8 cellular contexts compared by ENCODE assay signal in genomic region chr4:122151982-122152698, GRCh38. TPM values are rescaled to one million over a fixed set of nuclear protein-coding genes. Genes with fewer than 3 reads are reported as not detected.
DNase-seq lines count a peak whose midpoint lies in the region; ATAC-seq, FAIRE-seq and TF ChIP-seq lines count a peak whose summit lies in the region.

Gene BLTP1, plus strand, starts transcription at chr4:122152331. Its CDS starts 18,317 bp downstream, at chr4:122170648.

- H3K4me3 ChIP-seq in right atrium auricular region (peak within 1 kb of the TSS; percentile 75 to 88), psoas muscle (peak within 1 kb of the TSS; percentile 79)

- TF ChIP-seq CTCF in right atrium auricular region (IDR thresholded peaks at IDR 0.05): no peak
- TF ChIP-seq CTCF in psoas muscle (IDR thresholded peaks at IDR 0.05): no peak

- peaks cover 5% of the 10 kb centered on the region for H3K36me3 Mint-ChIP-seq in T-helper 17 cell (ENCODE audit: low read depth)

- H3K9me3 ChIP-seq in T-helper 17 cell (ENCODE audit: control insufficient read depth, low read length, poor library complexity, severe bottlenecking): no peaks in the 10 kb centered on the region
- H3K9me3 ChIP-seq in right atrium auricular region: no peaks in the 10 kb centered on the region
- no peaks in the 10 kb centered on the region for H3K9me3 ChIP-seq in psoas muscle

- peaks cover 53% of the 10 kb centered on the region for H3K4me1 Mint-ChIP-seq in T-helper 17 cell

- peak; percentile 83 for DNase-seq in GM12892 (ENCODE audit: insufficient read length)
- DNase-seq in NCI-H1417 treated with DMSO at 0.1 percent for 48 hours (lab: John Stamatoyannopoulos, UW): peak; percentile 37
- DNase-seq in T-helper 17 cell: peak; percentile 83 to 88 (median 85)
- peak; percentile 87 for DNase-seq in right atrium auricular region (ENCODE audit: low spot score)
- peak; percentile 90 to 94 for DNase-seq in psoas muscle
- DNase-seq in urothelium cell line (ENCODE audit: low spot score): peak; percentile 95

- H3K27me3 ChIP-seq in right atrium auricular region: no peaks in the 10 kb centered on the region
- H3K27me3 ChIP-seq in psoas muscle (ENCODE audit: insufficient read depth in 3 of 3, low read length in 2 of 3): no peaks in the 10 kb centered on the region

- ATAC-seq in HG02763 (IDR thresholded peaks at IDR 0.05; ENCODE audit: unreplicated experiment): peak; percentile 99
- peak; percentile 93 for ATAC-seq in T-helper 17 cell
- peak; percentile 99 to 100 (median 100) for ATAC-seq in psoas muscle

- H3K27ac ChIP-seq in angular gyrus (ENCODE audit: low read depth, low read length) (peak within 1 kb of the TSS; percentile 96), right atrium auricular region (peak within 1 kb of the TSS; percentile 92 to 93), psoas muscle (peak within 1 kb of the TSS; percentile 83)

- peak within 1 kb of the TSS; percentile 96 for H3K4me3 Mint-ChIP-seq in T-helper 17 cell

- peak within 1 kb of the TSS; percentile 95 for H3K27ac Mint-ChIP-seq in T-helper 17 cell

- TF ChIP-seq POLR2A in GM12892 (IDR thresholded peaks at IDR 0.05; ENCODE audit: low read depth, low read length): peak; percentile 72; the same call in 1 of the 2 replicates

- H3K27me3 Mint-ChIP-seq in T-helper 17 cell: no peaks in the 10 kb centered on the region

- intact Hi-C loops in psoas muscle (cut with DNase I): loop anchor here in 1 of 2 donors (5.0 kb wide), 2 partner anchors 155 to 200 kb away; partner anchors contain the start of gene TRPC3

- FAIRE-seq in GM12892 (lab: Jason Lieb, UNC) (peak; percentile 93), urothelium cell line (lab: Jason Lieb, UNC) (peak; percentile 95)

- H3K36me3 ChIP-seq in right atrium auricular region: no peaks in the 10 kb centered on the region
- H3K36me3 ChIP-seq in psoas muscle (ENCODE audit: insufficient read depth in 1 of 2, low read depth in 1 of 2): peaks cover 0 to 20% of the 10 kb centered on the region in 2 donors

- H3K4me1 ChIP-seq in right atrium auricular region (peaks cover 0 to 16% of the 10 kb centered on the region in 2 donors), psoas muscle (peaks cover 12% of the 10 kb centered on the region)

- WGBS in psoas muscle, 3 donors: 0 to 1% (median 0%) methylated on average over 42 to 50 of the region's 50 CpGs

RNA-seq across cellular contexts. Expression of gene BLTP1, which starts in this region (rescaled TPM):
- 19.4 TPM for polyA plus RNA-seq in GM12892 (2012; ENCODE audit: missing spikeins)
- total RNA-seq in T-helper 17 cell: 100 to 1,000 TPM in 1 of 2 donors, 10 to 100 TPM in 1; 93.8 to 118 TPM
- total RNA-seq in right atrium auricular region: 10 to 100 TPM; 55.2 to 71.2 TPM
- 10 to 100 TPM; 22.2 to 47.9 (median 36.3) TPM for total RNA-seq in psoas muscle
- polyA plus RNA-seq in psoas muscle: 10 to 100 TPM in 2 of 3 donors, 1 to 10 TPM in 1; 9.9 to 20.1 (median 13.8) TPM

Comparison
In these comparisons a context has a peak if more than half of its experiments do, and no peak if none do; other contexts are left out.
1. Peak in every context shown above with its lines: DNase-seq, ATAC-seq, H3K4me3 ChIP-seq and H3K27ac ChIP-seq.
2. DNase-seq: peak in every context shown above with its lines; median percentile 95 in urothelium cell line; 92 in psoas muscle; 87 in right atrium auricular region; 85 in T-helper 17 cell; 83 in GM12892; 37 in NCI-H1417 treated with DMSO at 0.1 percent for 48 hours.